ENCODE assay signal across 1 cellular context in genomic region chr3:37765591-37766219, GRCh38.
A peak's percentile ranks its signal among the peaks of the same experiment; 100 is the strongest.
TF ChIP-seq lines count a peak whose summit lies in the region.

No MANE protein-coding gene starts in this region.

TF ChIP-seq in K562, 482 proteins besides CTCF, POLR2A, EP300 and RAD21 (continued from another document and continues in another):
- TF ChIP-seq PRMT5 (CRISPR knock-in tag; IDR thresholded peaks at IDR 0.05), result no peak
- peak; percentile 93 for TF ChIP-seq BCOR (IDR thresholded peaks at IDR 0.05)
- no peak for TF ChIP-seq FUS (optimal IDR thresholded peaks at IDR 0.05; ENCODE audit: low read depth, low read length)
- TF ChIP-seq STAT5A (IDR thresholded peaks at IDR 0.05; ENCODE audit: borderline replicate concordance, low read length), result peak; percentile 92
- 0 out of 2 replicates have a peak, but pooled peaks have one; percentile 36 for TF ChIP-seq HOMEZ (CRISPR knock-in tag; IDR thresholded peaks at IDR 0.05)
- no peak for TF ChIP-seq USF1 (CRISPR knock-in tag; IDR thresholded peaks at IDR 0.05)
- TF ChIP-seq RBFOX2 (IDR thresholded peaks at IDR 0.05; ENCODE audit: low read depth, low read length), result no peak
- 0 out of 2 replicates have a peak, but pooled peaks have one; percentile 44 for TF ChIP-seq E2F3 (CRISPR knock-in tag; IDR thresholded peaks at IDR 0.05)
- TF ChIP-seq POLR3A (IDR thresholded peaks at IDR 0.05; ENCODE audit: borderline replicate concordance, extremely low read depth, insufficient read depth, insufficient read length), result no peak
- peak in 1 of 2 experiments; percentile 84 for TF ChIP-seq AFF1 (IDR thresholded peaks at IDR 0.05; ENCODE audit: low read depth in 1 of 2, partially characterized antibody in 2 of 2)
- no peak for TF ChIP-seq U2AF2 (optimal IDR thresholded peaks at IDR 0.05; ENCODE audit: low read depth, low read length)
- TF ChIP-seq PHTF2 (CRISPR knock-in tag; IDR thresholded peaks at IDR 0.05), result 0 out of 2 replicates have a peak, but pooled peaks have one; percentile 47
- no peak for TF ChIP-seq SREBF2 (CRISPR knock-in tag; IDR thresholded peaks at IDR 0.05)
- TF ChIP-seq HEY1 (CRISPR knock-in tag; IDR thresholded peaks at IDR 0.05; ENCODE audit: borderline replicate concordance), result no peak
- no peak for TF ChIP-seq RREB1 (CRISPR knock-in tag; IDR thresholded peaks at IDR 0.05)
- no peak for TF ChIP-seq FOXP4 (CRISPR knock-in tag; IDR thresholded peaks at IDR 0.05; ENCODE audit: borderline replicate concordance)
- TF ChIP-seq CHD7 (IDR thresholded peaks at IDR 0.05; ENCODE audit: low read depth, low read length), result no peak
- peak; percentile 99 for TF ChIP-seq CBFA2T2 (conservative IDR thresholded peaks at IDR 0.05)
- TF ChIP-seq ZFP30 (CRISPR knock-in tag; IDR thresholded peaks at IDR 0.05; ENCODE audit: borderline replicate concordance), result no peak
- peak; percentile 71 for TF ChIP-seq MYNN (IDR thresholded peaks at IDR 0.05)
- TF ChIP-seq MYNN (CRISPR knock-in tag; IDR thresholded peaks at IDR 0.05), result no peak
- TF ChIP-seq KLF10 (CRISPR knock-in tag; IDR thresholded peaks at IDR 0.05), result no peak
- no peak for TF ChIP-seq ELF2 (CRISPR knock-in tag; IDR thresholded peaks at IDR 0.05)
